In the genomic region with DNA sequence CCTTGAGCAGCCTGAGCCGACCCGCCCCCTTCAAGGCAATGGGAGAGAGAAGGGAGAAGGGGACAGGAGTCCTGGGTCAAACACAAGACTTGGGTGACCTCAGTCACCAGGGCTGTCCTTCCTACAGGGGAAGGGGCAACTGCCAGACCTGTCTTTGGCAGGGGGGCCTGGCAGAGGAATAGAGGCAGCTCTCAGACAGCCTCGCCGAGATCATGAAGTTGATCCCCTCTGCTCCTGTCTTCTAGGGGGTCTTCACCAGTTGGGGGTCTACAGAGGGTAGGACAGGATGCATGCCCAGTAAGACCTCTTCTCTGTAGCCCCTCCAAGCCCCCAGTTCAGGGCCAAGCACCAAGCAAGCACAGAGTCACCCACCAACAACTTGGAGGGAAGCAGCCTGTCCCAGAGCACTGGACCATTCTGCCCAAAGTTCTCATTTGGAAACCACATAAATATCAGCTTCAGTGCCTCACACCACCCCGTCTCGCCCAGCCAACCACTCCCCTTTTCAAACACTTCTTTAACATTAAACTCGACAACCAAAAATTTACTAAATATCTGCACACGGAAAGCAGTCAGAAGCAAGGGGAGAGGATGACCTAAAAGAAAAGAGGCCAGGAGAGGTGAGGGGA, we compare ENCODE assay signal across 11 cellular contexts. TPM values are rescaled to one million over a fixed set of nuclear protein-coding genes. Genes with fewer than 3 reads are reported as not detected.
A peak's percentile ranks its signal among the peaks of the same experiment; 100 is the strongest.
DNase-seq lines count a peak whose midpoint lies in the region; ATAC-seq, FAIRE-seq and TF ChIP-seq lines count a peak whose summit lies in the region.
"Had no signal": no experiment of that assay in that cellular context is flagged by ENCODE, and none has a peak within 500 bp of the region (broad histone marks: within the 10 kb centered on the region; RNA-seq: fewer than 3 reads in every experiment).

No MANE protein-coding gene starts in this region.

- H3K4me3 ChIP-seq in AG04450 (ENCODE audit: low read depth, low read length) = peak overlapping the region; percentile 63; the same call in 1 of the 2 replicates
- peak overlapping the region; percentile 68 for H3K4me3 ChIP-seq in astrocyte (ENCODE audit: insufficient read depth, low read depth, low read length)
- peak overlapping the region in 1 of 2 donors; percentile 28 for H3K4me3 ChIP-seq in muscle layer of colon (ENCODE audit: low read depth in 1 of 2, low read length in 2 of 2)

- TF ChIP-seq CTCF in AG04450 (IDR thresholded peaks at IDR 0.05; ENCODE audit: low read depth, low read length) (no peak), astrocyte (IDR thresholded peaks at IDR 0.05; ENCODE audit: insufficient read depth, low read depth, low read length) (no peak)

- peaks cover 2% of the 10 kb centered on the region for H3K36me3 Mint-ChIP-seq in astrocyte (ENCODE audit: low read depth, unreplicated experiment)

- ATAC-seq in GM18870 (IDR thresholded peaks at IDR 0.05; ENCODE audit: unreplicated experiment) = no peak
- ATAC-seq: naive thymus-derived CD8-positive, alpha-beta T cell had no signal

- no peaks in the 10 kb centered on the region; the same call in 1 of the 2 replicates for H3K9me3 ChIP-seq in AG04450 (ENCODE audit: control insufficient read depth, insufficient read depth, low read length)
- no peaks in the 10 kb centered on the region for H3K9me3 ChIP-seq in astrocyte (ENCODE audit: insufficient read depth, low read depth, low read length)
- no peaks in the 10 kb centered on the region for H3K9me3 ChIP-seq in muscle layer of colon (ENCODE audit: low read length)
- H3K9me3 ChIP-seq: esophagus squamous epithelium had no signal

- H3K79me2 ChIP-seq in astrocyte (ENCODE audit: insufficient read depth, low read length) = no peaks in the 10 kb centered on the region

- no peak for FAIRE-seq in astrocyte (lab: Jason Lieb, UNC)
- FAIRE-seq: GM18507 had no signal

- H3K4me1 ChIP-seq in astrocyte (ENCODE audit: insufficient read depth, low read length) (peaks cover 20% of the 10 kb centered on the region), muscle layer of colon (ENCODE audit: insufficient read depth, low read length) (peaks cover 10% of the 10 kb centered on the region)

- peaks cover 25% of the 10 kb centered on the region for H4K20me1 ChIP-seq in astrocyte (ENCODE audit: insufficient read depth, low read length)

- H3K27ac ChIP-seq in AG04450 (ENCODE audit: low read depth, low read length) = no peak overlapping the region
- H3K27ac ChIP-seq in astrocyte (ENCODE audit: low read depth, low read length) = no peak overlapping the region
- H3K27ac ChIP-seq in muscle layer of colon (ENCODE audit: low read depth, low read length) = peak overlapping the region; percentile 44

- peak overlapping the region; percentile 94 for H3K4me2 ChIP-seq in astrocyte (ENCODE audit: low read length)

- H3K9ac ChIP-seq in astrocyte (ENCODE audit: low read length) = peak overlapping the region; percentile 72
- H3K9ac ChIP-seq in muscle layer of colon (ENCODE audit: low read length) = no peak overlapping the region

- no peak overlapping the region for H3K27ac Mint-ChIP-seq in astrocyte (ENCODE audit: unreplicated experiment)
- H3K27ac Mint-ChIP-seq: activated T-helper 2 cell treated with anti-CD3 and anti-CD28 coated beads, Interferon-gamma antibody, Interleukin-2, Interleukin-4, amounts not matched to agents 10 μg/mL and 5 μg/mL and 100 μg/mL, durations not matched to agents 14 hours and 24 hours and 36 hours; T-helper 2 cell treated with Interferon-gamma antibody and Interleukin-4, amounts not matched to agents 5 μg/mL and 100 μg/mL, for 36 hours had no signal

- H3K36me3 ChIP-seq in astrocyte (ENCODE audit: insufficient read depth, low read length) (peaks cover 4% of the 10 kb centered on the region), muscle layer of colon (ENCODE audit: insufficient read depth, low read length) (peaks cover 17% of the 10 kb centered on the region)

- H3K9me3 Mint-ChIP-seq in astrocyte (ENCODE audit: unreplicated experiment) = no peaks in the 10 kb centered on the region
- H3K9me3 Mint-ChIP-seq: activated T-helper 2 cell treated with anti-CD3 and anti-CD28 coated beads, Interferon-gamma antibody, Interleukin-2, Interleukin-4, amounts not matched to agents 10 μg/mL and 5 μg/mL and 100 μg/mL, durations not matched to agents 14 hours and 24 hours and 36 hours; naive thymus-derived CD8-positive, alpha-beta T cell; T-helper 2 cell treated with Interferon-gamma antibody and Interleukin-4, amounts not matched to agents 5 μg/mL and 100 μg/mL, for 36 hours had no signal

- CTCF ChIA-PET in AG04450 (lab: Charles Lee) = interaction anchor here (1.8 kb wide), 1 partner anchor 16 kb away, joined by 9 read pairs; the partner anchor contains the start of gene POLR2C
- CTCF ChIA-PET in HEK293T (lab: Yijun Ruan, JAX) = no interaction called here

- no peak overlapping the region for H2AFZ ChIP-seq in astrocyte (ENCODE audit: low read depth, low read length)

- POLR2A ChIA-PET in AG04450 (lab: Yijun Ruan, JAX) (no interaction called here), HEK293T (lab: Yijun Ruan, JAX) (no interaction called here)

- no peaks in the 10 kb centered on the region for H3K27me3 ChIP-seq in AG04450 (ENCODE audit: control insufficient read depth, insufficient read depth, low read length)
- no peaks in the 10 kb centered on the region for H3K27me3 ChIP-seq in astrocyte (ENCODE audit: insufficient read depth, low read length)
- no peaks in the 10 kb centered on the region for H3K27me3 ChIP-seq in muscle layer of colon (ENCODE audit: control insufficient read depth in 1 of 2, insufficient read depth in 2 of 2, low read length in 2 of 2)
- H3K27me3 ChIP-seq: esophagus squamous epithelium had no signal

- DNase-seq in AG04450 (ENCODE audit: low read depth, low spot score) (no peak), astrocyte (ENCODE audit: low read depth) (no peak), HEK293T (ENCODE audit: extremely low spot score) (no peak)
- DNase-seq in activated naive CD4-positive, alpha-beta T cell treated with Interleukin-2 at 50 U/mL for 16 hours = no peak
- DNase-seq: esophagus squamous epithelium; naive thymus-derived CD8-positive, alpha-beta T cell had no signal

- H3K4me3 Mint-ChIP-seq in astrocyte (ENCODE audit: unreplicated experiment) = peak overlapping the region; percentile 76
- H3K4me3 Mint-ChIP-seq: T-helper 2 cell treated with Interferon-gamma antibody and Interleukin-4, amounts not matched to agents 5 μg/mL and 100 μg/mL, for 36 hours had no signal

- H3K4me1 Mint-ChIP-seq in astrocyte (ENCODE audit: low read depth, unreplicated experiment) = peaks cover 9% of the 10 kb centered on the region

- no peaks in the 10 kb centered on the region for H3K27me3 Mint-ChIP-seq in astrocyte (ENCODE audit: low read depth, unreplicated experiment)

TF ChIP-seq in HEK293T, 16 proteins besides CTCF, POLR2A, EP300 and RAD21:
- TF ChIP-seq FOXK2 (IDR thresholded peaks at IDR 0.05) = no peak
- no peak for TF ChIP-seq L3MBTL2 (conservative IDR thresholded peaks at IDR 0.05)
- TF ChIP-seq FOXA1 (IDR thresholded peaks at IDR 0.05) = no peak
- TF ChIP-seq, protein P1, sequence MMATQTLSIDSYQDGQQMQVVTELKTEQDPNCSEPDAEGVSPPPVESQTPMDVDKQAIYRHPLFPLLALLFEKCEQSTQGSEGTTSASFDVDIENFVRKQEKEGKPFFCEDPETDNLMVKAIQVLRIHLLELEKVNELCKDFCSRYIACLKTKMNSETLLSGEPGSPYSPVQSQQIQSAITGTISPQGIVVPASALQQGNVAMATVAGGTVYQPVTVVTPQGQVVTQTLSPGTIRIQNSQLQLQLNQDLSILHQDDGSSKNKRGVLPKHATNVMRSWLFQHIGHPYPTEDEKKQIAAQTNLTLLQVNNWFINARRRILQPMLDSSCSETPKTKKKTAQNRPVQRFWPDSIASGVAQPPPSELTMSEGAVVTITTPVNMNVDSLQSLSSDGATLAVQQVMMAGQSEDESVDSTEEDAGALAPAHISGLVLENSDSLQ (IDR thresholded peaks at IDR 0.05) = no peak
- TF ChIP-seq TARDBP (IDR thresholded peaks at IDR 0.05) = no peak
- TF ChIP-seq ELF4 (IDR thresholded peaks at IDR 0.05) = no peak
- TF ChIP-seq SP1 (IDR thresholded peaks at IDR 0.05) = no peak
- TF ChIP-seq ZNF384 (IDR thresholded peaks at IDR 0.05) = no peak
- TF ChIP-seq HDGF (IDR thresholded peaks at IDR 0.05; ENCODE audit: borderline replicate concordance) = no peak
- TF ChIP-seq FOXM1 (IDR thresholded peaks at IDR 0.05; ENCODE audit: borderline replicate concordance) = no peak
- no peak for TF ChIP-seq SUZ12 (IDR thresholded peaks at IDR 0.05)
- no peak for TF ChIP-seq NFRKB (IDR thresholded peaks at IDR 0.05)
- no peak for TF ChIP-seq BHLHE40 (IDR thresholded peaks at IDR 0.05; ENCODE audit: borderline replicate concordance)

RNA-seq across cellular contexts. Expression of gene DOK4, which starts 7.8 kb away (rescaled TPM):
- polyA plus RNA-seq in AG04450 (2011; rRNA removed) = 12.5 and 15.9 TPM in 2 replicates
- polyA minus RNA-seq in AG04450 (2011; rRNA and poly(A)+ RNA removed) = 13.8 and 22.0 TPM in 2 replicates
- 25.5 and 28.4 TPM in 2 replicates for total RNA-seq in astrocyte

RNA-seq across cellular contexts. Expression of gene POLR2C, which starts 16.0 kb away (rescaled TPM):
- polyA plus RNA-seq in AG04450 (2011; rRNA removed) = 143 and 149 TPM in 2 replicates
- 148 and 173 TPM in 2 replicates for polyA minus RNA-seq in AG04450 (2011; rRNA and poly(A)+ RNA removed)
- total RNA-seq in astrocyte = 53.7 and 58.0 TPM in 2 replicates

RNA-seq across cellular contexts. Expression of gene COQ9, which starts 31.2 kb away (rescaled TPM):
- 59.0 and 60.3 TPM in 2 replicates for polyA plus RNA-seq in AG04450 (2011; rRNA removed)
- 39.3 and 40.0 TPM in 2 replicates for polyA minus RNA-seq in AG04450 (2011; rRNA and poly(A)+ RNA removed)
- 29.1 TPM in 2 replicates for total RNA-seq in astrocyte

RNA-seq across cellular contexts. Expression of gene CIAPIN1, which starts 31.3 kb away (rescaled TPM):
- polyA plus RNA-seq in AG04450 (2011; rRNA removed) = 48.6 and 49.7 TPM in 2 replicates
- polyA minus RNA-seq in AG04450 (2011; rRNA and poly(A)+ RNA removed) = 24.1 and 24.3 TPM in 2 replicates
- 68.9 and 72.0 TPM in 2 replicates for total RNA-seq in astrocyte

RNA-seq across cellular contexts. Expression of gene CCDC102A, which starts 57.9 kb away (rescaled TPM):
- polyA plus RNA-seq in AG04450 (2011; rRNA removed) = 7.1 and 8.3 TPM in 2 replicates
- 3.5 and 5.7 TPM in 2 replicates for polyA minus RNA-seq in AG04450 (2011; rRNA and poly(A)+ RNA removed)
- 7.8 and 8.8 TPM in 2 replicates for total RNA-seq in astrocyte
